Comparison of ENCODE assay signal across 9 cellular contexts in the genomic region with DNA sequence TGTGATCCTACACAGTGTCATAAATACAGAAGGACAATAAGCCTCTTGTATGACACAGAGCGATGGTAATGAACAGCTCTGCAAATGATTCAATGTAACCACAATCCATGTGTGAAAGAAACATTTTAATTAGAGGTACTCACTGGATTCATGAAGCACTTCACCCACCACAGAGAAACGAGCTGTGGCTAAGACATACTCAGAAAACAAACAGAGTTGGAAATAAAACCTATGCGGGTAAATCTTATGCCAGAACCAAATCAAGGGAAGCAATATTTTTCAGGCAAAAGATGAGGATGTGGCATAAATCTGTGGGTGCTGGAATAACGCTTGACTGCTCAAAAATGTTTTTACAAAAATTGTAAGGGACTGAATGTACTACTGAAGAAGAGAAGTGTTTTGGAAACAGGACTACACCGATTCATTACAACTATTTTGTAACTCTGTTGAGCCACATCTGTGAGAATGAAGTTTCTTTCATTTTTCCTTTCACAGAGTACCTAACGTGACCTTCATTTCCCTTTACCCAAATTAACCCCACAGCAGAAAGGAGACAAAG.
DNase-seq lines count a peak whose midpoint lies in the region; ATAC-seq, FAIRE-seq and TF ChIP-seq lines count a peak whose summit lies in the region.
"Had no signal": no experiment of that assay in that cellular context is flagged by ENCODE, and none has a peak within 500 bp of the region (broad histone marks: within the 10 kb centered on the region; RNA-seq: fewer than 3 reads in every experiment).

No MANE protein-coding gene starts in this region.

- peak overlapping the region; percentile 10 for H3K4me3 Mint-ChIP-seq in activated CD4-positive, alpha-beta T cell treated with anti-CD3 and anti-CD28 coated beads for 36 hours
- no peak overlapping the region for H3K4me3 Mint-ChIP-seq in endothelial cell (ENCODE audit: unreplicated experiment)

- H3K27ac Mint-ChIP-seq in activated CD4-positive, alpha-beta T cell treated with anti-CD3 and anti-CD28 coated beads for 36 hours: peak overlapping the region; percentile 75
- H3K27ac Mint-ChIP-seq in endothelial cell (ENCODE audit: unreplicated experiment): no peak overlapping the region

- no peaks in the 10 kb centered on the region for H3K9me3 Mint-ChIP-seq in activated CD4-positive, alpha-beta T cell treated with anti-CD3 and anti-CD28 coated beads for 36 hours (ENCODE audit: low read depth)
- no peaks in the 10 kb centered on the region for H3K9me3 Mint-ChIP-seq in endothelial cell (ENCODE audit: unreplicated experiment)

- TF ChIP-seq CTCF in endothelial cell (IDR thresholded peaks at IDR 0.05; ENCODE audit: unreplicated experiment): no peak

- peak; percentile 93 for ATAC-seq in activated CD4-positive, alpha-beta T cell treated with anti-CD3 and anti-CD28 coated beads for 36 hours
- ATAC-seq in HG02884 (IDR thresholded peaks at IDR 0.05; ENCODE audit: unreplicated experiment): peak; percentile 69

- H3K4me1 Mint-ChIP-seq in activated CD4-positive, alpha-beta T cell treated with anti-CD3 and anti-CD28 coated beads for 36 hours: peaks cover 25% of the 10 kb centered on the region
- peaks cover 9% of the 10 kb centered on the region for H3K4me1 Mint-ChIP-seq in endothelial cell (ENCODE audit: unreplicated experiment)

- FAIRE-seq in RCC 7860 (lab: Jason Lieb, UNC): no peak

- H3K27ac ChIP-seq in caudate nucleus (ENCODE audit: low read depth, low read length): no peak overlapping the region
- H3K27ac ChIP-seq: VCaP had no signal

- POLR2A ChIA-PET in activated CD4-positive, alpha-beta T cell treated with anti-CD3 and anti-CD28 coated beads for 36 hours (lab: Charles Lee): no interaction called here

- no peaks in the 10 kb centered on the region for H3K36me3 Mint-ChIP-seq in activated CD4-positive, alpha-beta T cell treated with anti-CD3 and anti-CD28 coated beads for 36 hours (ENCODE audit: low read depth)
- no peaks in the 10 kb centered on the region for H3K36me3 Mint-ChIP-seq in endothelial cell (ENCODE audit: low read depth, unreplicated experiment)

- CTCF ChIA-PET in activated CD4-positive, alpha-beta T cell treated with anti-CD3 and anti-CD28 coated beads for 36 hours (lab: Charles Lee): no interaction called here

- intact Hi-C loops in activated CD4-positive, alpha-beta T cell treated with anti-CD3 and anti-CD28 coated beads for 36 hours (cut with DNase I, micrococcal nuclease): loop anchor here (2.0 kb wide), 2 partner anchors 33 to 59 kb away; no protein-coding TSS in a partner anchor

- DNase-seq in activated CD4-positive, alpha-beta T cell treated with anti-CD3 and anti-CD28 coated beads for 36 hours: peak; percentile 18
- DNase-seq in activated CD4-positive, alpha-beta T cell treated with anti-CD3 and anti-CD28 coated beads, Interleukin-2, amount 50 U/mL, for 1 hour: no peak
- peak; percentile 25 for DNase-seq in RCC 7860 (ENCODE audit: low spot score)
- peak; percentile 67 for DNase-seq in kidney glomerular epithelial cell (lab: John Stamatoyannopoulos, UW)
- no peak for DNase-seq in caudate nucleus (lab: John Stamatoyannopoulos, UW)
- no peak for DNase-seq in endothelial cell (ENCODE audit: low spot score)
- no peak for DNase-seq in effector CD8-positive, alpha-beta T cell (lab: John Stamatoyannopoulos, UW)

- H3K27me3 Mint-ChIP-seq in activated CD4-positive, alpha-beta T cell treated with anti-CD3 and anti-CD28 coated beads for 36 hours: no peaks in the 10 kb centered on the region
- H3K27me3 Mint-ChIP-seq in endothelial cell (ENCODE audit: unreplicated experiment): peaks cover 1% of the 10 kb centered on the region

Comparison
In these comparisons a context has a peak if more than half of its experiments do, and no peak if none do; other contexts are left out.
1. DNase-seq: peak in activated CD4-positive, alpha-beta T cell treated with anti-CD3 and anti-CD28 coated beads for 36 hours (single experiment), RCC 7860 (single experiment) and kidney glomerular epithelial cell (single experiment); none in activated CD4-positive, alpha-beta T cell treated with anti-CD3 and anti-CD28 coated beads, Interleukin-2, amount 50 U/mL, for 1 hour (single experiment), caudate nucleus (0 of 61), endothelial cell (single experiment) and effector CD8-positive, alpha-beta T cell (single experiment).